12 cellular contexts compared by ENCODE assay signal in the genomic region with DNA sequence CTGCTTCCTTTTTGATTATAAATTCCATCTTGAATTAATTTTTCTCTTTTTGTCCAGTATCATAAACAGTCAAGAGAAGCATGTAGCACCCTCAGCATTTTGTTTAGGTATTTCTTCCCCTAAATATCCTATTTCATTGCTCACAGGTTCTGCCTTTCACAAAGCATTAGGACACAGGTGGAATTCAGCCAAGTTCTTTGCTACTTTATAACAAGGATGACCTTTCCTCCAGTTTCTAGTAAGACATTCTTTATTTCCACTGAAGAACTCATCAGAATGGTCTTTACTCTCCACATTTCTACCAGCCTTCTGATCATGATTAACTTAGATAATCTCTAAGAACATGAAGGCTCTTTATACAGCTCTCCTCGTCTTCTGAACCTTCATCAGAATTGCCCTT. TPM values are rescaled to one million over a fixed set of nuclear protein-coding genes. Genes with fewer than 3 reads are reported as not detected.
DNase-seq lines count a peak whose midpoint lies in the region; ATAC-seq, FAIRE-seq and TF ChIP-seq lines count a peak whose summit lies in the region.
"Had no signal": no experiment of that assay in that cellular context is flagged by ENCODE, and none has a peak within 500 bp of the region (broad histone marks: within the 10 kb centered on the region; RNA-seq: fewer than 3 reads in every experiment).

No MANE protein-coding gene starts in this region.

- in situ Hi-C loops in gastrocnemius medialis (cut with MboI; ENCODE audit: low sequenced_read_pairs in 4 of 4) = loop anchor here in 2 of 4 donors (10.0 to 25.0 kb wide), 2 partner anchors 137 to 575 kb away; no protein-coding TSS in a partner anchor

- no peak for FAIRE-seq in H54 (lab: Jason Lieb, UNC)

- H3K9me3 ChIP-seq in gastrocnemius medialis = no peaks in the 10 kb centered on the region
- H3K9me3 ChIP-seq: SJSA1 had no signal

- TF ChIP-seq POLR2A in gastrocnemius medialis (IDR thresholded peaks at IDR 0.05) (no peak), H54 (IDR thresholded peaks at IDR 0.05; ENCODE audit: low read depth, low read length) (no peak)

- peak overlapping the region; percentile 51 to 76 (median 64) for H3K27ac ChIP-seq in gastrocnemius medialis
- H3K27ac ChIP-seq: SJSA1 had no signal

- no peaks in the 10 kb centered on the region for H3K27me3 ChIP-seq in gastrocnemius medialis
- H3K27me3 ChIP-seq: SJSA1 had no signal

- H3K36me3 ChIP-seq in gastrocnemius medialis = no peaks in the 10 kb centered on the region
- H3K36me3 ChIP-seq: SJSA1 had no signal

- ATAC-seq in Right ventricle myocardium superior (ENCODE audit: poor library complexity) = peak; percentile 69
- ATAC-seq in gastrocnemius medialis = peak; percentile 35 to 62
- ATAC-seq in HG02759 (IDR thresholded peaks at IDR 0.05; ENCODE audit: unreplicated experiment) = no peak

- no peak overlapping the region for H3K4me3 ChIP-seq in gastrocnemius medialis
- H3K4me3 ChIP-seq: GM23338, SJSA1 had no signal

- intact Hi-C loops in Right ventricle myocardium superior (cut with DNase I) (no loop called here), gastrocnemius medialis (cut with DNase I; ENCODE audit: low total_unique reads) (loop anchor here (5.0 kb wide), 2 partner anchors 250 to 510 kb away; a partner anchor contains a TSS), head of caudate nucleus (cut with DNase I) (loop anchor here (10.0 kb wide), 1 partner anchor 567 kb away; no protein-coding TSS in a partner anchor)

- H3K4me1 ChIP-seq in gastrocnemius medialis = peaks cover 13 to 17% of the 10 kb centered on the region in 2 donors
- H3K4me1 ChIP-seq: SJSA1 had no signal

- DNase-seq in ELR (ENCODE audit: low read depth) (peak; percentile 18), astrocyte of the hippocampus (ENCODE audit: low read depth, low spot score) (peak; percentile 74), Right ventricle myocardium superior (no peak), gastrocnemius medialis (no peak), head of caudate nucleus (no peak), cerebellum (ENCODE audit: low spot score) (no peak), H54 (ENCODE audit: insufficient read length, low spot score) (no peak)
- DNase-seq: substantia nigra had no signal

- no peak for TF ChIP-seq CTCF in gastrocnemius medialis (IDR thresholded peaks at IDR 0.05 in 4 of 5, conservative IDR thresholded peaks at IDR 0.05 in 1 of 5)

RNA-seq across cellular contexts. Expression of a gene that starts 7.4 kb away (rescaled TPM):
- 0.65 TPM for total RNA-seq in Right ventricle myocardium superior
- not detected for total RNA-seq in gastrocnemius medialis
- total RNA-seq in cerebellum = 4.3 TPM
- total RNA-seq: Calu3 had no signal

Comparison
In these comparisons a context has a peak if more than half of its experiments do, and no peak if none do; other contexts are left out.
1. DNase-seq: peak in ELR (single experiment) and astrocyte of the hippocampus (single experiment); none in Right ventricle myocardium superior (single experiment), gastrocnemius medialis (0 of 2), head of caudate nucleus (0 of 42), cerebellum (single experiment) and H54 (single experiment).